ENCODE assay signal across 12 cellular contexts in genomic region chr20:16488086-16488485, GRCh38.
"Had no signal": no experiment of that assay in that cellular context is flagged by ENCODE, and none has a peak within 500 bp of the region (broad histone marks: within the 10 kb centered on the region; RNA-seq: fewer than 3 reads in every experiment).

No MANE protein-coding gene starts in this region.

- H3K27me3 ChIP-seq: ascending aorta, esophagus muscularis mucosa, spleen, stomach had no signal

- H3K27ac ChIP-seq: ascending aorta, esophagus muscularis mucosa, spleen, stomach, thoracic aorta had no signal

- H3K36me3 Mint-ChIP-seq: natural killer cell treated with Interleukin-12 subunit alpha and Interleukin-12 subunit beta and Interleukin-15 and Interleukin-18, amount 100 ng/mL, for 72 hours had no signal

- DNase-seq: activated naive CD4-positive, alpha-beta T cell treated with anti-CD3 and anti-CD28 coated beads for 36 hours; activated T-cell treated with anti-CD3 and anti-CD28 coated beads for 4 hours; spleen; stomach; T-helper 9 cell had no signal

- H3K4me1 Mint-ChIP-seq: activated T-helper 17 cell treated with anti-CD3 and anti-CD28 coated beads, Interleukin-2, amount 50 U/mL, for 72 hours had no signal

- H3K4me3 Mint-ChIP-seq: activated naive CD4-positive, alpha-beta T cell treated with anti-CD3 and anti-CD28 coated beads for 36 hours; activated T-helper 17 cell treated with anti-CD3 and anti-CD28 coated beads, Interleukin-2, amount 50 U/mL, for 72 hours; natural killer cell treated with Interleukin-12 subunit alpha and Interleukin-12 subunit beta and Interleukin-15 and Interleukin-18, amount 100 ng/mL, for 72 hours had no signal

- H3K4me3 ChIP-seq: ascending aorta, esophagus muscularis mucosa, spleen, stomach, thoracic aorta had no signal

- H3K9me3 ChIP-seq: ascending aorta, esophagus muscularis mucosa, spleen, stomach, thoracic aorta had no signal

- H3K27ac Mint-ChIP-seq: activated naive CD4-positive, alpha-beta T cell treated with anti-CD3 and anti-CD28 coated beads for 36 hours; activated T-helper 17 cell treated with anti-CD3 and anti-CD28 coated beads, Interleukin-2, amount 50 U/mL, for 72 hours; natural killer cell treated with Interleukin-12 subunit alpha and Interleukin-12 subunit beta and Interleukin-15 and Interleukin-18, amount 100 ng/mL, for 72 hours had no signal

- H3K4me1 ChIP-seq: ascending aorta, stomach had no signal

- ATAC-seq: activated CD4-positive, CD25-positive, alpha-beta regulatory T cell treated with anti-CD3 and anti-CD28 coated beads, Interleukin-2, amount 50 U/mL, for 24 hours; activated T-helper 17 cell treated with anti-CD3 and anti-CD28 coated beads, Interleukin-2, amount 50 U/mL, for 72 hours; natural killer cell treated with Interleukin-12 subunit alpha and Interleukin-12 subunit beta and Interleukin-15 and Interleukin-18, amount 100 ng/mL, for 72 hours; sciatic nerve had no signal

- H3K27me3 Mint-ChIP-seq: activated T-helper 17 cell treated with anti-CD3 and anti-CD28 coated beads, Interleukin-2, amount 50 U/mL, for 72 hours; natural killer cell treated with Interleukin-12 subunit alpha and Interleukin-12 subunit beta and Interleukin-15 and Interleukin-18, amount 100 ng/mL, for 72 hours had no signal

- H3K9me3 Mint-ChIP-seq: activated naive CD4-positive, alpha-beta T cell treated with anti-CD3 and anti-CD28 coated beads for 36 hours; activated T-helper 17 cell treated with anti-CD3 and anti-CD28 coated beads, Interleukin-2, amount 50 U/mL, for 72 hours; natural killer cell treated with Interleukin-12 subunit alpha and Interleukin-12 subunit beta and Interleukin-15 and Interleukin-18, amount 100 ng/mL, for 72 hours had no signal
